18 cellular contexts compared by ENCODE assay signal in the genomic region with DNA sequence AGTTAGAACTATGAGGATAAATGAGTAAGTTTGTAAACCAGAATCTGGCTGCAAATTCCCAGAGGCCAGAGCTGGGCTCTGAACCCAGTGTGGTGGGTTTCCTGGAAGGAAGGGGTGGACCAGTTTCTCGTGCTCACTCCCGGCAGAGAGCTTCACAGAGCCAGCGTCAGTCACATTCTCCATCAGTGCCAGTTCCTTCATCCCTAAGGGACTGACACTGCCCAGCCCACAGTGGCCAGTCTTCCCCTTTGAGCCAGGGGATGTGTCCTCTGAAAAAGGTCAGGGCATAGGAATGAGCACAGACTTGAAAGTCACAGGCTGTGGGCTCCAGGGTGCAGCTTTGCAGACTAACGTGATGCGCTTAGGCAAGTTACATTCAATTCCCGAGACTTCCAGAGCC.
DNase-seq lines count a peak whose midpoint lies in the region; ATAC-seq and TF ChIP-seq lines count a peak whose summit lies in the region.
"Had no signal": no experiment of that assay in that cellular context is flagged by ENCODE, and none has a peak within 500 bp of the region (broad histone marks: within the 10 kb centered on the region; RNA-seq: fewer than 3 reads in every experiment).

No MANE protein-coding gene starts in this region.

- no peak overlapping the region for H3K4me3 ChIP-seq in endodermal cell (ENCODE audit: low read length)
- H3K4me3 ChIP-seq: psoas muscle, smooth muscle cell, suprapubic skin had no signal

- H3K4me1 Mint-ChIP-seq in endodermal cell (peaks cover 32% of the 10 kb centered on the region), nephron (peaks cover 70% of the 10 kb centered on the region), type B pancreatic cell (ENCODE audit: unreplicated experiment) (peaks cover 23% of the 10 kb centered on the region)
- no peaks in the 10 kb centered on the region for H3K4me1 Mint-ChIP-seq in activated T-helper 17 cell treated with anti-CD3 and anti-CD28 coated beads, Interleukin-2, amount 50 U/mL, for 72 hours
- no peaks in the 10 kb centered on the region for H3K4me1 Mint-ChIP-seq in activated T-cell treated with anti-CD3 and anti-CD28 coated beads, Interleukin-2, amount 50 U/mL, for 72 hours (ENCODE audit: low read depth)
- H3K4me1 Mint-ChIP-seq: activated naive CD8-positive, alpha-beta T cell treated with anti-CD3 and anti-CD28 coated beads for 36 hours; CD4-positive, CD25-positive, alpha-beta regulatory T cell had no signal

- ATAC-seq in activated T-helper 17 cell treated with anti-CD3 and anti-CD28 coated beads, Interleukin-2, amount 50 U/mL, for 72 hours (replicated peaks) = no peak
- no peak for ATAC-seq in GM21360 (IDR thresholded peaks at IDR 0.05; ENCODE audit: unreplicated experiment)
- ATAC-seq in activated T-cell treated with anti-CD3 and anti-CD28 coated beads, Interleukin-2, amount 50 U/mL, for 72 hours (replicated peaks in 1 of 2) = no peak
- ATAC-seq: effector memory CD8-positive, alpha-beta T cell; HCT116; psoas muscle had no signal

- H3K27me3 ChIP-seq in endodermal cell (ENCODE audit: control insufficient read depth, insufficient read depth, low read length, poor library complexity, severe bottlenecking) = no peaks in the 10 kb centered on the region
- H3K27me3 ChIP-seq: suprapubic skin had no signal

- H3K27me3 Mint-ChIP-seq in endodermal cell (ENCODE audit: insufficient read depth) (no peaks in the 10 kb centered on the region), nephron (ENCODE audit: low read depth) (peaks cover 2% of the 10 kb centered on the region), type B pancreatic cell (no peaks in the 10 kb centered on the region)
- H3K27me3 Mint-ChIP-seq in activated T-helper 17 cell treated with anti-CD3 and anti-CD28 coated beads, Interleukin-2, amount 50 U/mL, for 72 hours = peaks cover 3% of the 10 kb centered on the region
- H3K27me3 Mint-ChIP-seq in activated T-cell treated with anti-CD3 and anti-CD28 coated beads, Interleukin-2, amount 50 U/mL, for 72 hours (ENCODE audit: low read depth) = peaks cover 4% of the 10 kb centered on the region

- TF ChIP-seq CTCF in endodermal cell (conservative IDR thresholded peaks at IDR 0.05) = no peak
- no peak for TF ChIP-seq CTCF in nephron (IDR thresholded peaks at IDR 0.05; ENCODE audit: unreplicated experiment in 3 of 3)
- TF ChIP-seq CTCF in type B pancreatic cell (conservative IDR thresholded peaks at IDR 0.05) = no peak

- H3K36me3 ChIP-seq in endodermal cell (ENCODE audit: control insufficient read depth, insufficient read depth, low read length) = no peaks in the 10 kb centered on the region
- H3K36me3 ChIP-seq: suprapubic skin had no signal

- H3K4me1 ChIP-seq in endodermal cell (ENCODE audit: control insufficient read depth, insufficient read depth, low read length) = peaks cover 14% of the 10 kb centered on the region
- H3K4me1 ChIP-seq: psoas muscle had no signal

- H3K27ac ChIP-seq in endodermal cell (ENCODE audit: low read depth, low read length) = peak overlapping the region; percentile 5
- H3K27ac ChIP-seq: psoas muscle had no signal

- H3K27ac Mint-ChIP-seq in endodermal cell (peak overlapping the region; percentile 84), nephron (peak overlapping the region; percentile 93 to 98 (median 98)), type B pancreatic cell (no peak overlapping the region)
- no peak overlapping the region for H3K27ac Mint-ChIP-seq in activated T-helper 17 cell treated with anti-CD3 and anti-CD28 coated beads, Interleukin-2, amount 50 U/mL, for 72 hours
- H3K27ac Mint-ChIP-seq in activated T-cell treated with anti-CD3 and anti-CD28 coated beads, Interleukin-2, amount 50 U/mL, for 72 hours = no peak overlapping the region
- H3K27ac Mint-ChIP-seq: activated naive CD8-positive, alpha-beta T cell treated with anti-CD3 and anti-CD28 coated beads for 36 hours; CD4-positive, CD25-positive, alpha-beta regulatory T cell had no signal

- H3K9me3 ChIP-seq in endodermal cell (ENCODE audit: control insufficient read depth, low read length) = no peaks in the 10 kb centered on the region
- H3K9me3 ChIP-seq: psoas muscle, suprapubic skin had no signal

- WGBS in endodermal cell (ENCODE audit: insufficient coverage in 1 of 2, insufficient read length in 1 of 2), 2 experiments = 90 to 98% methylated on average over 5 to 6 of the region's 6 CpGs

- H3K4me3 Mint-ChIP-seq in endodermal cell = peak overlapping the region; percentile 16
- no peak overlapping the region for H3K4me3 Mint-ChIP-seq in nephron
- H3K4me3 Mint-ChIP-seq in type B pancreatic cell = no peak overlapping the region
- no peak overlapping the region for H3K4me3 Mint-ChIP-seq in activated T-helper 17 cell treated with anti-CD3 and anti-CD28 coated beads, Interleukin-2, amount 50 U/mL, for 72 hours
- H3K4me3 Mint-ChIP-seq in activated T-cell treated with anti-CD3 and anti-CD28 coated beads, Interleukin-2, amount 50 U/mL, for 72 hours = no peak overlapping the region
- H3K4me3 Mint-ChIP-seq: activated naive CD8-positive, alpha-beta T cell treated with anti-CD3 and anti-CD28 coated beads for 36 hours; CD4-positive, CD25-positive, alpha-beta regulatory T cell; effector memory CD8-positive, alpha-beta T cell had no signal

- peak; percentile 24 for DNase-seq in SK-N-DZ (ENCODE audit: low spot score)
- DNase-seq in endodermal cell = no peak
- DNase-seq in type B pancreatic cell (ENCODE audit: extremely low spot score, unreplicated experiment) = peak; percentile 47
- DNase-seq in activated T-cell treated with anti-CD3 and anti-CD28 coated beads, Interleukin-2, amount 50 U/mL, for 72 hours = no peak
- DNase-seq: activated CD4-positive, alpha-beta T cell treated with anti-CD3 and anti-CD28 coated beads, Interleukin-2, amount 50 U/mL, for 48 hours; activated CD8-positive, alpha-beta memory T cell treated with anti-CD3 and anti-CD28 coated beads, Interleukin-2, amount 50 U/mL, for 48 hours; activated naive CD8-positive, alpha-beta T cell treated with anti-CD3 and anti-CD28 coated beads for 36 hours; CD4-positive, CD25-positive, alpha-beta regulatory T cell; effector memory CD8-positive, alpha-beta T cell; NCI-H2107; psoas muscle; stimulated activated CD4-positive, alpha-beta T cell treated with anti-CD3 and anti-CD28 coated beads, Interleukin-2, amount 100 ng/mL, for 24 hours had no signal

- no peak overlapping the region for H3K9ac ChIP-seq in endodermal cell (ENCODE audit: extremely low read depth, low read length, poor library complexity, severe bottlenecking)

- H3K36me3 Mint-ChIP-seq in endodermal cell (ENCODE audit: low read depth) (no peaks in the 10 kb centered on the region), nephron (ENCODE audit: low read depth) (no peaks in the 10 kb centered on the region), type B pancreatic cell (no peaks in the 10 kb centered on the region)
- no peaks in the 10 kb centered on the region for H3K36me3 Mint-ChIP-seq in activated T-helper 17 cell treated with anti-CD3 and anti-CD28 coated beads, Interleukin-2, amount 50 U/mL, for 72 hours (ENCODE audit: low read depth)
- no peaks in the 10 kb centered on the region for H3K36me3 Mint-ChIP-seq in activated T-cell treated with anti-CD3 and anti-CD28 coated beads, Interleukin-2, amount 50 U/mL, for 72 hours (ENCODE audit: insufficient read depth in 2 of 2)
- H3K36me3 Mint-ChIP-seq: activated naive CD8-positive, alpha-beta T cell treated with anti-CD3 and anti-CD28 coated beads for 36 hours; CD4-positive, CD25-positive, alpha-beta regulatory T cell had no signal

- H3K9me3 Mint-ChIP-seq in endodermal cell (no peaks in the 10 kb centered on the region), nephron (no peaks in the 10 kb centered on the region), type B pancreatic cell (no peaks in the 10 kb centered on the region)
- H3K9me3 Mint-ChIP-seq in activated T-helper 17 cell treated with anti-CD3 and anti-CD28 coated beads, Interleukin-2, amount 50 U/mL, for 72 hours = no peaks in the 10 kb centered on the region
- no peaks in the 10 kb centered on the region for H3K9me3 Mint-ChIP-seq in activated T-cell treated with anti-CD3 and anti-CD28 coated beads, Interleukin-2, amount 50 U/mL, for 72 hours
- H3K9me3 Mint-ChIP-seq: activated naive CD8-positive, alpha-beta T cell treated with anti-CD3 and anti-CD28 coated beads for 36 hours; CD4-positive, CD25-positive, alpha-beta regulatory T cell; effector memory CD8-positive, alpha-beta T cell had no signal

Comparison
In these comparisons a context has a peak if more than half of its experiments do, and no peak if none do; other contexts are left out.
1. DNase-seq: peak in SK-N-DZ (single experiment) and type B pancreatic cell (single experiment); none in endodermal cell (single experiment) and activated T-cell treated with anti-CD3 and anti-CD28 coated beads, Interleukin-2, amount 50 U/mL, for 72 hours (0 of 2).
2. H3K27ac Mint-ChIP-seq: peak in endodermal cell (single experiment) and nephron (3 of 3); none in type B pancreatic cell (single experiment), activated T-helper 17 cell treated with anti-CD3 and anti-CD28 coated beads, Interleukin-2, amount 50 U/mL, for 72 hours (single experiment) and activated T-cell treated with anti-CD3 and anti-CD28 coated beads, Interleukin-2, amount 50 U/mL, for 72 hours (single experiment).